ENCODE assay signal across 22 cellular contexts in the genomic region with DNA sequence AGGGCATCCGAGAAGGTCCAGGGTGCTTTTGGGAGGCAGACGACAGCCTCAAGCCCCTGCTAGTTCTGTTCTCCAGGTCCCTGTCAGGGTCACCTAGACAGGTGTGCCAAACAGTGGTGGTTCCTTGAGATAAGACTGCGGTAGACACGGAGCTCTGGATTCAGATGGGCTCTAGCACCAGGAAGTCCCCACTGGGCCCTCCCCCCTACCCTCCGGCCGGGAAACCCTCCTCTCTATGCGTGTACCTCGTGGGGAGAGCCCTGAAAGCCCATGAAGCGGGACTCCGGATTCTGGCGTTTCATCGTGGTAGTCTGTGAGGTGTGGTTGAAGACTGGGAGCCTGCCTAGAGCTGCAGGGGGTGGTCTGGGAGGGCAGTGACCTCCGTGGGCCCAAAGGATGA. TPM values are rescaled to one million over a fixed set of nuclear protein-coding genes. Genes with fewer than 3 reads are reported as not detected.
DNase-seq lines count a peak whose midpoint lies in the region; ATAC-seq and TF ChIP-seq lines count a peak whose summit lies in the region.
"Had no signal": no experiment of that assay in that cellular context is flagged by ENCODE, and none has a peak within 500 bp of the region (broad histone marks: within the 10 kb centered on the region; RNA-seq: fewer than 3 reads in every experiment).

No MANE protein-coding gene starts in this region.

- no peak overlapping the region for H2BK120ac ChIP-seq in mesenchymal stem cell (ENCODE audit: low read depth, low read length)

- intact Hi-C loops in cardiac septum (cut with DNase I), result no loop called here
- intact Hi-C loops in left ventricle myocardium superior (cut with micrococcal nuclease), result no loop called here
- intact Hi-C loops in activated T-helper 1 cell treated with anti-CD3 and anti-CD28 coated beads, Interleukin-12 subunit alpha, Interleukin-12 subunit beta, Interleukin-2, Interleukin-4 antibody, amounts not matched to agents 30 ng/mL and 10 ng/mL and 1 ng/mL, durations not matched to agents 14 hours and 24 hours and 36 hours (cut with micrococcal nuclease), result no loop called here

- H3K27me3 Mint-ChIP-seq in activated T-helper 1 cell treated with anti-CD3 and anti-CD28 coated beads, Interleukin-12 subunit alpha, Interleukin-12 subunit beta, Interleukin-2, Interleukin-4 antibody, amounts not matched to agents 30 ng/mL and 10 ng/mL and 1 ng/mL, durations not matched to agents 14 hours and 24 hours and 36 hours (ENCODE audit: insufficient read depth), result peaks cover 38% of the 10 kb centered on the region
- H3K27me3 Mint-ChIP-seq in memory B cell, result peaks cover 31% of the 10 kb centered on the region

- no peak overlapping the region for H3K14ac ChIP-seq in mesenchymal stem cell (ENCODE audit: low read length in 2 of 2)

- H3K79me1 ChIP-seq in mesenchymal stem cell (replicated peaks; ENCODE audit: low read length, poor library complexity, severe bottlenecking), result no peaks in the 10 kb centered on the region

- no peak for TF ChIP-seq CTCF in tibial nerve (IDR thresholded peaks at IDR 0.05)

- H3K4me1 ChIP-seq in tibial nerve, result peaks cover 0 to 46% (median 14%) of the 10 kb centered on the region in 4 donors
- peaks cover 16% of the 10 kb centered on the region for H3K4me1 ChIP-seq in mesenchymal stem cell (ENCODE audit: control insufficient read depth, insufficient read depth, low read depth, low read length)

- no peak for TF ChIP-seq POLR2A in tibial nerve (IDR thresholded peaks at IDR 0.05)

- no peak overlapping the region for H2BK5ac ChIP-seq in mesenchymal stem cell (ENCODE audit: low read depth, low read length, poor library complexity, severe bottlenecking)

- no peak for ATAC-seq in left ventricle myocardium superior
- ATAC-seq in memory B cell (ENCODE audit: low read depth), result no peak
- ATAC-seq: PC-3, sciatic nerve had no signal

- H3K27me3 ChIP-seq in tibial nerve (peaks cover 0 to 54% of the 10 kb centered on the region in 2 donors), mesenchymal stem cell (ENCODE audit: control insufficient read depth in 1 of 2, insufficient read depth in 1 of 2, low read length in 2 of 2) (peaks cover 70 to 90% of the 10 kb centered on the region in 2 experiments)
- H3K27me3 ChIP-seq: thyroid gland had no signal

- H3K9ac ChIP-seq in mesenchymal stem cell (ENCODE audit: low read length), result no peak overlapping the region

- H2BK12ac ChIP-seq in mesenchymal stem cell (ENCODE audit: low read length in 2 of 2), result no peak overlapping the region

- no peaks in the 10 kb centered on the region for H3K9me3 Mint-ChIP-seq in activated T-helper 1 cell treated with anti-CD3 and anti-CD28 coated beads, Interleukin-12 subunit alpha, Interleukin-12 subunit beta, Interleukin-2, Interleukin-4 antibody, amounts not matched to agents 30 ng/mL and 10 ng/mL and 1 ng/mL, durations not matched to agents 14 hours and 24 hours and 36 hours
- no peaks in the 10 kb centered on the region for H3K9me3 Mint-ChIP-seq in memory B cell
- H3K9me3 Mint-ChIP-seq: activated naive CD4-positive, alpha-beta T cell treated with anti-CD3 and anti-CD28 coated beads for 36 hours had no signal

- no peak overlapping the region for H3K4me2 ChIP-seq in mesenchymal stem cell (ENCODE audit: low read length, poor library complexity, severe bottlenecking)

- H2AK5ac ChIP-seq in mesenchymal stem cell (ENCODE audit: low read length, severe bottlenecking), result no peak overlapping the region

- H3K23ac ChIP-seq in mesenchymal stem cell (ENCODE audit: low read length in 2 of 2), result no peak overlapping the region

- no peak overlapping the region for H3K4ac ChIP-seq in mesenchymal stem cell (ENCODE audit: low read depth in 1 of 2, low read length in 2 of 2)

- no peak overlapping the region for H3K27ac Mint-ChIP-seq in activated T-helper 1 cell treated with anti-CD3 and anti-CD28 coated beads, Interleukin-12 subunit alpha, Interleukin-12 subunit beta, Interleukin-2, Interleukin-4 antibody, amounts not matched to agents 30 ng/mL and 10 ng/mL and 1 ng/mL, durations not matched to agents 14 hours and 24 hours and 36 hours
- H3K27ac Mint-ChIP-seq in memory B cell, result no peak overlapping the region
- H3K27ac Mint-ChIP-seq: activated naive CD4-positive, alpha-beta T cell treated with anti-CD3 and anti-CD28 coated beads for 36 hours had no signal

- TF ChIP-seq EP300 in tibial nerve (IDR thresholded peaks at IDR 0.05), result no peak

- H2AFZ ChIP-seq in mesenchymal stem cell (ENCODE audit: low read depth, low read length), result no peak overlapping the region

- H3K9me3 ChIP-seq in tibial nerve (no peaks in the 10 kb centered on the region), mesenchymal stem cell (ENCODE audit: control insufficient read depth, low read length) (no peaks in the 10 kb centered on the region)
- H3K9me3 ChIP-seq: left ventricle myocardium inferior, thyroid gland had no signal

- no peak overlapping the region for H2BK15ac ChIP-seq in mesenchymal stem cell (ENCODE audit: low read depth, poor library complexity, severe bottlenecking)

- H3K18ac ChIP-seq in mesenchymal stem cell (ENCODE audit: low read depth in 1 of 2, low read length in 2 of 2), result no peak overlapping the region

- peaks cover 47% of the 10 kb centered on the region for H3K4me1 Mint-ChIP-seq in activated T-helper 1 cell treated with anti-CD3 and anti-CD28 coated beads, Interleukin-12 subunit alpha, Interleukin-12 subunit beta, Interleukin-2, Interleukin-4 antibody, amounts not matched to agents 30 ng/mL and 10 ng/mL and 1 ng/mL, durations not matched to agents 14 hours and 24 hours and 36 hours (ENCODE audit: low read depth)
- peaks cover 14% of the 10 kb centered on the region for H3K4me1 Mint-ChIP-seq in memory B cell

- H3K36me3 ChIP-seq in tibial nerve (peaks cover 0 to 4% (median 0%) of the 10 kb centered on the region in 3 donors), mesenchymal stem cell (ENCODE audit: control insufficient read depth in 1 of 2, insufficient read depth in 2 of 2, low read depth in 1 of 2, low read length in 2 of 2) (no peaks in the 10 kb centered on the region)
- H3K36me3 ChIP-seq: left ventricle myocardium inferior, thyroid gland had no signal

- H3K27ac ChIP-seq in tibial nerve (peak overlapping the region in 3 of 4 donors; percentile 53 to 90 (median 70)), mesenchymal stem cell (ENCODE audit: low read length, poor library complexity, severe bottlenecking) (no peak overlapping the region)
- H3K27ac ChIP-seq: C4-2B, left ventricle myocardium inferior, thyroid gland had no signal

- peak overlapping the region; percentile 46 for H3K4me3 Mint-ChIP-seq in activated T-helper 1 cell treated with anti-CD3 and anti-CD28 coated beads, Interleukin-12 subunit alpha, Interleukin-12 subunit beta, Interleukin-2, Interleukin-4 antibody, amounts not matched to agents 30 ng/mL and 10 ng/mL and 1 ng/mL, durations not matched to agents 14 hours and 24 hours and 36 hours
- peak overlapping the region; percentile 6 for H3K4me3 Mint-ChIP-seq in memory B cell

- 44 to 54% methylated on average over 11 to 13 of the region's 13 CpGs for WGBS in tibial nerve, 2 donors
- 25% methylated on average over 12 of the region's 13 CpGs for WGBS in mesenchymal stem cell

- H4K8ac ChIP-seq in mesenchymal stem cell (ENCODE audit: low read length), result no peak overlapping the region

- DNase-seq in cardiac septum (ENCODE audit: low spot score) (peak; percentile 49), left ventricle myocardium superior (no peak), memory B cell (ENCODE audit: low spot score in 2 of 2) (no peak), tibial nerve (ENCODE audit: low spot score in 2 of 2) (no peak), mesenchymal stem cell (no peak), hippocampal formation (lab: John Stamatoyannopoulos, UW) (no peak), cerebellar nuclear complex (lab: John Stamatoyannopoulos, UW) (no peak)
- no peak for DNase-seq in activated T-helper 1 cell treated with anti-CD3 and anti-CD28 coated beads, Interleukin-12 subunit alpha, Interleukin-12 subunit beta, Interleukin-2, Interleukin-4 antibody, amounts not matched to agents 30 ng/mL and 10 ng/mL and 1 ng/mL, durations not matched to agents 14 hours and 24 hours and 36 hours (ENCODE audit: low spot score)
- DNase-seq: activated naive CD4-positive, alpha-beta T cell treated with anti-CD3 and anti-CD28 coated beads for 36 hours; activated T-cell treated with anti-CD3 and anti-CD28 coated beads, Interleukin-2, amount 50 U/mL, for 1 hour; DMS153; KG1; left ventricle myocardium inferior; NCI-H1930; NCI-H226; PC-3; SHP77 treated with DMSO at 0.1 percent for 48 hours; stimulated activated naive CD4-positive, alpha-beta T cell treated with Interleukin-2 at 50 U/mL for 16 hours had no signal

- H3K36me3 Mint-ChIP-seq in activated T-helper 1 cell treated with anti-CD3 and anti-CD28 coated beads, Interleukin-12 subunit alpha, Interleukin-12 subunit beta, Interleukin-2, Interleukin-4 antibody, amounts not matched to agents 30 ng/mL and 10 ng/mL and 1 ng/mL, durations not matched to agents 14 hours and 24 hours and 36 hours (ENCODE audit: low read depth), result peaks cover 20% of the 10 kb centered on the region
- H3K36me3 Mint-ChIP-seq in memory B cell, result no peaks in the 10 kb centered on the region

- no peak overlapping the region for H4K91ac ChIP-seq in mesenchymal stem cell (ENCODE audit: low read length)

- H3K4me3 ChIP-seq in tibial nerve (peak overlapping the region in 2 of 4 donors; percentile 58 to 75), mesenchymal stem cell (ENCODE audit: insufficient read depth in 1 of 2, low read depth in 1 of 2, low read length in 2 of 2) (no peak overlapping the region)

RNA-seq across cellular contexts. Expression of gene KCNA2, which starts 2.1 kb away (rescaled TPM):
- total RNA-seq in cardiac septum, result 0.51 TPM
- 0.64 TPM for total RNA-seq in left ventricle myocardium superior
- 1.1 and 1.7 TPM in 2 replicates for total RNA-seq in activated T-helper 1 cell treated with anti-CD3 and anti-CD28 coated beads, Interleukin-12 subunit alpha, Interleukin-12 subunit beta, Interleukin-2, Interleukin-4 antibody, amounts not matched to agents 30 ng/mL and 10 ng/mL and 1 ng/mL, durations not matched to agents 14 hours and 24 hours and 36 hours
- total RNA-seq in tibial nerve, result 10 to 100 TPM; 10.2 to 22.0 (median 16.5) TPM
- not detected for polyA plus RNA-seq in mesenchymal stem cell (2013, experiment 1 of 2)
- polyA plus RNA-seq in mesenchymal stem cell (2013, experiment 2 of 2), result 0.01 TPM
- total RNA-seq: glomerular endothelial cell, PC-3 had no signal
